Comparison of ENCODE assay signal across 10 cellular contexts in genomic region chr7:158633055-158633956, GRCh38. TPM values are rescaled to one million over a fixed set of nuclear protein-coding genes. Genes with fewer than 3 reads are reported as not detected.
DNase-seq lines count a peak whose midpoint lies in the region; ATAC-seq and TF ChIP-seq lines count a peak whose summit lies in the region.
"Had no signal": no experiment of that assay in that cellular context is flagged by ENCODE, and none has a peak within 500 bp of the region (broad histone marks: within the 10 kb centered on the region; RNA-seq: fewer than 3 reads in every experiment).

No MANE protein-coding gene starts in this region.

- in situ Hi-C loops in transverse colon (cut with MboI; ENCODE audit: low pct_ligation_motif_present in 1 of 4, low pct_unique_long_range_greater_than_20kb in 1 of 4, low sequenced_read_pairs in 3 of 4) = no loop called here

- H3K4me3 ChIP-seq in transverse colon = no peak overlapping the region
- H3K4me3 ChIP-seq: spleen had no signal

- H3K9me3 ChIP-seq in transverse colon = no peaks in the 10 kb centered on the region
- H3K9me3 ChIP-seq: spleen had no signal

- peak; percentile 53 for ATAC-seq in activated CD8-positive, alpha-beta T cell treated with anti-CD3 and anti-CD28 coated beads for 36 hours
- no peak for ATAC-seq in activated CD8-positive, alpha-beta T cell treated with anti-CD3 and anti-CD28 coated beads, Interleukin-2, amount 10 ng/mL, durations not matched to agents 7 days and 5 days
- ATAC-seq in GM21737 (IDR thresholded peaks at IDR 0.05; ENCODE audit: unreplicated experiment) (peak; percentile 64), HG03520 (IDR thresholded peaks at IDR 0.05; ENCODE audit: unreplicated experiment) (peak; percentile 57)
- ATAC-seq in stimulated activated effector memory CD8-positive, alpha-beta T cell treated with anti-CD3 and anti-CD28 coated beads, Interleukin-12 subunit alpha, Interleukin-12 subunit beta, amount 100 ng/mL, for 72 hours = peak; percentile 83
- ATAC-seq: Right ventricle myocardium inferior had no signal

- no peak overlapping the region for H3K27ac Mint-ChIP-seq in activated CD8-positive, alpha-beta T cell treated with anti-CD3 and anti-CD28 coated beads for 36 hours
- H3K27ac Mint-ChIP-seq in activated CD8-positive, alpha-beta T cell treated with anti-CD3 and anti-CD28 coated beads, Interleukin-2, amount 10 ng/mL, durations not matched to agents 7 days and 5 days = no peak overlapping the region
- H3K27ac Mint-ChIP-seq in stimulated activated effector memory CD8-positive, alpha-beta T cell treated with anti-CD3 and anti-CD28 coated beads, Interleukin-12 subunit alpha, Interleukin-12 subunit beta, amount 100 ng/mL, for 72 hours = peak overlapping the region; percentile 12
- no peak overlapping the region for H3K27ac Mint-ChIP-seq in activated CD4-positive, alpha-beta memory T cell treated with anti-CD3 and anti-CD28 coated beads, Interleukin-2, amount 10 ng/mL, durations not matched to agents 7 days and 5 days

- CTCF ChIA-PET in activated CD8-positive, alpha-beta T cell treated with anti-CD3 and anti-CD28 coated beads for 36 hours (lab: Charles Lee) = no interaction called here
- CTCF ChIA-PET in activated CD8-positive, alpha-beta T cell treated with anti-CD3 and anti-CD28 coated beads, Interleukin-2, amount 10 ng/mL, durations not matched to agents 7 days and 5 days (lab: Charles Lee) = interaction anchor here (1.0 to 1.1 kb wide), 2 partner anchors 14 to 343 kb away, joined by 3 read pairs; no protein-coding TSS in a partner anchor
- CTCF ChIA-PET in activated CD4-positive, alpha-beta memory T cell treated with anti-CD3 and anti-CD28 coated beads, Interleukin-2, amount 10 ng/mL, durations not matched to agents 7 days and 5 days (lab: Charles Lee) = interaction anchor here (0.9 to 1.0 kb wide), 2 partner anchors 14 kb away, joined by 3 read pairs; no protein-coding TSS in a partner anchor

- H3K27ac ChIP-seq in transverse colon = no peak overlapping the region
- H3K27ac ChIP-seq: spleen had no signal

- TF ChIP-seq EP300 in transverse colon (IDR thresholded peaks at IDR 0.05; ENCODE audit: low read depth) = no peak

- H3K27me3 Mint-ChIP-seq in activated CD8-positive, alpha-beta T cell treated with anti-CD3 and anti-CD28 coated beads for 36 hours = no peaks in the 10 kb centered on the region
- H3K27me3 Mint-ChIP-seq in activated CD8-positive, alpha-beta T cell treated with anti-CD3 and anti-CD28 coated beads, Interleukin-2, amount 10 ng/mL, durations not matched to agents 7 days and 5 days (ENCODE audit: low read depth) = no peaks in the 10 kb centered on the region
- H3K27me3 Mint-ChIP-seq in activated CD4-positive, alpha-beta memory T cell treated with anti-CD3 and anti-CD28 coated beads, Interleukin-2, amount 10 ng/mL, durations not matched to agents 7 days and 5 days = no peaks in the 10 kb centered on the region

- intact Hi-C loops in activated CD8-positive, alpha-beta T cell treated with anti-CD3 and anti-CD28 coated beads for 36 hours (cut with micrococcal nuclease) = no loop called here
- intact Hi-C loops in transverse colon (cut with DNase I; ENCODE audit: low total_unique reads) = no loop called here

- TF ChIP-seq POLR2A in transverse colon (IDR thresholded peaks at IDR 0.05) = no peak

- POLR2A ChIA-PET in activated CD8-positive, alpha-beta T cell treated with anti-CD3 and anti-CD28 coated beads for 36 hours (lab: Charles Lee) = interaction anchor here (0.6 to 1.9 kb wide), 2 partner anchors 23 to 191 kb away, joined by 3 to 8 read pairs; no protein-coding TSS in a partner anchor
- POLR2A ChIA-PET in activated CD8-positive, alpha-beta T cell treated with anti-CD3 and anti-CD28 coated beads, Interleukin-2, amount 10 ng/mL, durations not matched to agents 7 days and 5 days (lab: Charles Lee) = interaction anchor here (0.7 kb wide), 1 partner anchor 25 kb away, joined by 3 read pairs; no protein-coding TSS in a partner anchor
- POLR2A ChIA-PET in activated CD4-positive, alpha-beta memory T cell treated with anti-CD3 and anti-CD28 coated beads, Interleukin-2, amount 10 ng/mL, durations not matched to agents 7 days and 5 days (lab: Charles Lee) = no interaction called here

- H3K9me3 Mint-ChIP-seq in activated CD8-positive, alpha-beta T cell treated with anti-CD3 and anti-CD28 coated beads for 36 hours = no peaks in the 10 kb centered on the region
- H3K9me3 Mint-ChIP-seq in activated CD8-positive, alpha-beta T cell treated with anti-CD3 and anti-CD28 coated beads, Interleukin-2, amount 10 ng/mL, durations not matched to agents 7 days and 5 days (ENCODE audit: insufficient read depth) = no peaks in the 10 kb centered on the region
- H3K9me3 Mint-ChIP-seq in stimulated activated effector memory CD8-positive, alpha-beta T cell treated with anti-CD3 and anti-CD28 coated beads, Interleukin-12 subunit alpha, Interleukin-12 subunit beta, amount 100 ng/mL, for 72 hours = no peaks in the 10 kb centered on the region
- H3K9me3 Mint-ChIP-seq in activated CD4-positive, alpha-beta memory T cell treated with anti-CD3 and anti-CD28 coated beads, Interleukin-2, amount 10 ng/mL, durations not matched to agents 7 days and 5 days = no peaks in the 10 kb centered on the region

- H3K4me1 ChIP-seq in transverse colon = no peaks in the 10 kb centered on the region
- H3K4me1 ChIP-seq: spleen had no signal

- 88 to 95% methylated on average over 6 to 11 of the region's 11 CpGs for WGBS in transverse colon (ENCODE audit: low coverage in 1 of 2), 2 donors

- DNase-seq in activated CD8-positive, alpha-beta T cell treated with anti-CD3 and anti-CD28 coated beads for 36 hours = peak; percentile 19
- no peak for DNase-seq in activated CD8-positive, alpha-beta T cell treated with anti-CD3 and anti-CD28 coated beads, Interleukin-2, amount 10 ng/mL, durations not matched to agents 7 days and 5 days
- no peak for DNase-seq in stimulated activated effector memory CD8-positive, alpha-beta T cell treated with anti-CD3 and anti-CD28 coated beads, Interleukin-12 subunit alpha, Interleukin-12 subunit beta, amount 100 ng/mL, for 72 hours (ENCODE audit: low spot score in 2 of 2)
- DNase-seq in activated CD4-positive, alpha-beta memory T cell treated with anti-CD3 and anti-CD28 coated beads, Interleukin-2, amount 10 ng/mL, durations not matched to agents 7 days and 5 days = no peak
- DNase-seq in NCI-H524 (lab: John Stamatoyannopoulos, UW) = no peak
- no peak for DNase-seq in transverse colon
- DNase-seq: spleen had no signal

- peaks cover 39% of the 10 kb centered on the region for H3K36me3 Mint-ChIP-seq in activated CD8-positive, alpha-beta T cell treated with anti-CD3 and anti-CD28 coated beads for 36 hours (ENCODE audit: low read depth)
- peaks cover 60% of the 10 kb centered on the region for H3K36me3 Mint-ChIP-seq in activated CD8-positive, alpha-beta T cell treated with anti-CD3 and anti-CD28 coated beads, Interleukin-2, amount 10 ng/mL, durations not matched to agents 7 days and 5 days (ENCODE audit: low read depth)
- H3K36me3 Mint-ChIP-seq in stimulated activated effector memory CD8-positive, alpha-beta T cell treated with anti-CD3 and anti-CD28 coated beads, Interleukin-12 subunit alpha, Interleukin-12 subunit beta, amount 100 ng/mL, for 72 hours = peaks cover 57% of the 10 kb centered on the region
- peaks cover 65% of the 10 kb centered on the region for H3K36me3 Mint-ChIP-seq in activated CD4-positive, alpha-beta memory T cell treated with anti-CD3 and anti-CD28 coated beads, Interleukin-2, amount 10 ng/mL, durations not matched to agents 7 days and 5 days (ENCODE audit: low read depth)

- no peaks in the 10 kb centered on the region for H3K36me3 ChIP-seq in transverse colon

- no peaks in the 10 kb centered on the region for H3K4me1 Mint-ChIP-seq in activated CD8-positive, alpha-beta T cell treated with anti-CD3 and anti-CD28 coated beads for 36 hours (ENCODE audit: low read depth)
- no peaks in the 10 kb centered on the region for H3K4me1 Mint-ChIP-seq in activated CD8-positive, alpha-beta T cell treated with anti-CD3 and anti-CD28 coated beads, Interleukin-2, amount 10 ng/mL, durations not matched to agents 7 days and 5 days (ENCODE audit: low read depth)
- H3K4me1 Mint-ChIP-seq in stimulated activated effector memory CD8-positive, alpha-beta T cell treated with anti-CD3 and anti-CD28 coated beads, Interleukin-12 subunit alpha, Interleukin-12 subunit beta, amount 100 ng/mL, for 72 hours = peaks cover 7% of the 10 kb centered on the region
- H3K4me1 Mint-ChIP-seq in activated CD4-positive, alpha-beta memory T cell treated with anti-CD3 and anti-CD28 coated beads, Interleukin-2, amount 10 ng/mL, durations not matched to agents 7 days and 5 days = no peaks in the 10 kb centered on the region

- TF ChIP-seq CTCF in activated CD8-positive, alpha-beta T cell treated with anti-CD3 and anti-CD28 coated beads for 36 hours (IDR thresholded peaks at IDR 0.05) = no peak
- no peak for TF ChIP-seq CTCF in transverse colon (IDR thresholded peaks at IDR 0.05)

- no peak overlapping the region for H3K4me3 Mint-ChIP-seq in activated CD8-positive, alpha-beta T cell treated with anti-CD3 and anti-CD28 coated beads for 36 hours
- no peak overlapping the region for H3K4me3 Mint-ChIP-seq in activated CD8-positive, alpha-beta T cell treated with anti-CD3 and anti-CD28 coated beads, Interleukin-2, amount 10 ng/mL, durations not matched to agents 7 days and 5 days
- H3K4me3 Mint-ChIP-seq in stimulated activated effector memory CD8-positive, alpha-beta T cell treated with anti-CD3 and anti-CD28 coated beads, Interleukin-12 subunit alpha, Interleukin-12 subunit beta, amount 100 ng/mL, for 72 hours = no peak overlapping the region
- H3K4me3 Mint-ChIP-seq in activated CD4-positive, alpha-beta memory T cell treated with anti-CD3 and anti-CD28 coated beads, Interleukin-2, amount 10 ng/mL, durations not matched to agents 7 days and 5 days = no peak overlapping the region

- no peaks in the 10 kb centered on the region for H3K27me3 ChIP-seq in transverse colon
- H3K27me3 ChIP-seq: spleen had no signal

RNA-seq across cellular contexts. Expression of gene PTPRN2, which starts 45.7 kb away (rescaled TPM):
- under 1 TPM; 0.49 to 0.65 TPM for total RNA-seq in activated CD8-positive, alpha-beta T cell treated with anti-CD3 and anti-CD28 coated beads for 36 hours
- 1 to 10 TPM; 7.0 to 7.2 TPM for total RNA-seq in activated CD8-positive, alpha-beta T cell treated with anti-CD3 and anti-CD28 coated beads, Interleukin-2, amount 10 ng/mL, durations not matched to agents 7 days and 5 days
- 1 to 10 TPM; 4.7 to 4.8 TPM for total RNA-seq in activated CD4-positive, alpha-beta memory T cell treated with anti-CD3 and anti-CD28 coated beads, Interleukin-2, amount 10 ng/mL, durations not matched to agents 7 days and 5 days
- 10 to 100 TPM; 15.4 to 31.1 (median 21.8) TPM for total RNA-seq in transverse colon
